10 cellular contexts compared by ENCODE assay signal in the genomic region with DNA sequence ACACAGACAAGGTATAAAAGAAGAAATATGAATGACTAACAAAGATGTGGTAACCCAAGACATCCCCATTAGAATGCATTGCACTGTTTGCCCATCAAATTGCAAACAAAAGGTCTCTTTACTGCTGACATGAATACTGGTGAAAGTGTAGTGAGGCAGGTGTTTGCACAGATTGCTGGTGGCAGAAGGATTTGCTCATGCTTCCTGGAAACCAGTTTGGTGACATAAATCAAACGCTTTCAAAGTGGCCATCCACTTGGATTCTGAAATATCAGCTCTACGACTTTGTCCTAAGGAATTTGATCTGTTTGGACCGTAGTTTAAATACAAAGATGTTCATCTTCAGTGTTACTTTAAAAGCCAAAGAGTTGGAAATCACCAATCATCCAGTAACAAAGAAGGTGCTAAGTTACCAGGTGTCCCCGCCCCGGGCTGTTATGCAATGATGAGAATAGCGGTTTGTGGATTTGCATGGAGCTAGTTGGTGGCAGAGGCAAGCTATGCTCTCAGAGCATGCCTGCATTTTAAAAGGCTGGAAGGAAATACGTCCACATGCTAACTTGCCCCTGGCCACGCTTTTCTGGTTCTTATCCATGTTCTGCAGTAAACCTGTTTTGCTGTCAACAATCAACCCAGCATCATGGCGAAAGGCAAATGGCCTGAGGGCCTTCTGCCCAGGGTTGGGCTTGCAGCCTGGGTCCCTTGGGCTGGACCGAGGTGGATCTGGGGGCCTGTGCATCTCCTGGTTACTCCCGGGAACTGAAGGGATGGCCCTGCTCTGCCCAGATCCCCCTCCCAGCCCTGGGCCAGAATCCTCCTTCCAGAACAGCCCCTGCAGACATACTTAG. TPM values are rescaled to one million over a fixed set of nuclear protein-coding genes. Genes with fewer than 3 reads are reported as not detected.
A peak's percentile ranks its signal among the peaks of the same experiment; 100 is the strongest.
DNase-seq lines count a peak whose midpoint lies in the region; ATAC-seq and TF ChIP-seq lines count a peak whose summit lies in the region.
"Had no signal": no experiment of that assay in that cellular context is flagged by ENCODE, and none has a peak within 500 bp of the region (broad histone marks: within the 10 kb centered on the region; RNA-seq: fewer than 3 reads in every experiment).

No MANE protein-coding gene starts in this region.

- ATAC-seq in WTC11 (peak; percentile 11; the same call in 1 of the 2 replicates), HG02973 (IDR thresholded peaks at IDR 0.05; ENCODE audit: unreplicated experiment) (no peak), T-helper 17 cell (no peak)
- ATAC-seq in stimulated activated memory B cell treated with anti-CD40 and anti-IgM and Interleukin-4, amounts not matched to agents 10 μg/mL and 1 μg/mL and 100 μg/mL, for 72 hours, result peak; percentile 46

- no peaks in the 10 kb centered on the region for H3K9me3 Mint-ChIP-seq in WTC11
- no peaks in the 10 kb centered on the region for H3K9me3 Mint-ChIP-seq in stimulated activated memory B cell treated with anti-CD40 and anti-IgM and Interleukin-4, amounts not matched to agents 10 μg/mL and 1 μg/mL and 100 μg/mL, for 72 hours

- DNase-seq in DMS 273 (lab: John Stamatoyannopoulos, UW; ENCODE audit: unreplicated experiment) (peak; percentile 58), DMS 273 treated with DMSO at 0.1 percent for 48 hours (lab: John Stamatoyannopoulos, UW) (no peak), NCI-H1694 treated with DMSO at 0.1 percent for 48 hours (lab: John Stamatoyannopoulos, UW) (peak; percentile 26), WTC11 (ENCODE audit: low spot score) (no peak), hepatic stellate cell (ENCODE audit: low spot score) (no peak), T-helper 17 cell (no peak)

- no peaks in the 10 kb centered on the region for H3K9me3 ChIP-seq in T-helper 17 cell (ENCODE audit: control insufficient read depth, low read length, poor library complexity, severe bottlenecking)

- H3K4me1 Mint-ChIP-seq in WTC11 (peaks cover 25% of the 10 kb centered on the region), T-helper 17 cell (peaks cover 19% of the 10 kb centered on the region)
- peaks cover 46% of the 10 kb centered on the region for H3K4me1 Mint-ChIP-seq in stimulated activated memory B cell treated with anti-CD40 and anti-IgM and Interleukin-4, amounts not matched to agents 10 μg/mL and 1 μg/mL and 100 μg/mL, for 72 hours

- TF ChIP-seq CTCF in WTC11 (IDR thresholded peaks at IDR 0.05), result no peak

- no peaks in the 10 kb centered on the region for H3K36me3 Mint-ChIP-seq in WTC11
- no peaks in the 10 kb centered on the region for H3K36me3 Mint-ChIP-seq in stimulated activated memory B cell treated with anti-CD40 and anti-IgM and Interleukin-4, amounts not matched to agents 10 μg/mL and 1 μg/mL and 100 μg/mL, for 72 hours
- H3K36me3 Mint-ChIP-seq in T-helper 17 cell (ENCODE audit: low read depth), result peaks cover 5% of the 10 kb centered on the region

- H3K27me3 Mint-ChIP-seq in WTC11 (ENCODE audit: low read depth) (no peaks in the 10 kb centered on the region), T-helper 17 cell (peaks cover 77% of the 10 kb centered on the region)
- peaks cover 75% of the 10 kb centered on the region for H3K27me3 Mint-ChIP-seq in stimulated activated memory B cell treated with anti-CD40 and anti-IgM and Interleukin-4, amounts not matched to agents 10 μg/mL and 1 μg/mL and 100 μg/mL, for 72 hours

- POLR2A ChIA-PET in WTC11 (lab: Charles Lee), result no interaction called here

- H3K4me3 Mint-ChIP-seq in WTC11 (no peak overlapping the region), T-helper 17 cell (no peak overlapping the region)
- peak overlapping the region; percentile 10 for H3K4me3 Mint-ChIP-seq in stimulated activated memory B cell treated with anti-CD40 and anti-IgM and Interleukin-4, amounts not matched to agents 10 μg/mL and 1 μg/mL and 100 μg/mL, for 72 hours

- H3K27ac Mint-ChIP-seq in WTC11 (no peak overlapping the region), T-helper 17 cell (no peak overlapping the region)
- peak overlapping the region; percentile 13 for H3K27ac Mint-ChIP-seq in stimulated activated memory B cell treated with anti-CD40 and anti-IgM and Interleukin-4, amounts not matched to agents 10 μg/mL and 1 μg/mL and 100 μg/mL, for 72 hours

- CTCF ChIA-PET in WTC11 (lab: Charles Lee), result interaction anchor here (1.0 to 1.6 kb wide), 3 partner anchors 25 to 190 kb away, joined by 4 read pairs; no protein-coding TSS in a partner anchor

TF ChIP-seq in WTC11, 78 proteins besides CTCF, POLR2A, EP300 and RAD21:
- TF ChIP-seq ZNF416 (CRISPR knock-in tag; IDR thresholded peaks at IDR 0.05) (no peak), GABPB1 (CRISPR knock-in tag; IDR thresholded peaks at IDR 0.05) (peak; percentile 64; the same call in 1 of the 2 replicates), ZNF263 (CRISPR knock-in tag; IDR thresholded peaks at IDR 0.05; ENCODE audit: low read depth) (no peak)
- TF ChIP-seq, protein P1, sequence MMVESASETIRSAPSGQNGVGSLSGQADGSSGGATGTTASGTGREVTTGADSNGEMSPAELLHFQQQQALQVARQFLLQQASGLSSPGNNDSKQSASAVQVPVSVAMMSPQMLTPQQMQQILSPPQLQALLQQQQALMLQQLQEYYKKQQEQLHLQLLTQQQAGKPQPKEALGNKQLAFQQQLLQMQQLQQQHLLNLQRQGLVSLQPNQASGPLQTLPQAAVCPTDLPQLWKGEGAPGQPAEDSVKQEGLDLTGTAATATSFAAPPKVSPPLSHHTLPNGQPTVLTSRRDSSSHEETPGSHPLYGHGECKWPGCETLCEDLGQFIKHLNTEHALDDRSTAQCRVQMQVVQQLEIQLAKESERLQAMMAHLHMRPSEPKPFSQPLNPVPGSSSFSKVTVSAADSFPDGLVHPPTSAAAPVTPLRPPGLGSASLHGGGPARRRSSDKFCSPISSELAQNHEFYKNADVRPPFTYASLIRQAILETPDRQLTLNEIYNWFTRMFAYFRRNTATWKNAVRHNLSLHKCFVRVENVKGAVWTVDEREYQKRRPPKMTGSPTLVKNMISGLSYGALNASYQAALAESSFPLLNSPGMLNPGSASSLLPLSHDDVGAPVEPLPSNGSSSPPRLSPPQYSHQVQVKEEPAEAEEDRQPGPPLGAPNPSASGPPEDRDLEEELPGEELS (CRISPR knock-in tag; IDR thresholded peaks at IDR 0.05), result no peak
- TF ChIP-seq, protein P2, sequence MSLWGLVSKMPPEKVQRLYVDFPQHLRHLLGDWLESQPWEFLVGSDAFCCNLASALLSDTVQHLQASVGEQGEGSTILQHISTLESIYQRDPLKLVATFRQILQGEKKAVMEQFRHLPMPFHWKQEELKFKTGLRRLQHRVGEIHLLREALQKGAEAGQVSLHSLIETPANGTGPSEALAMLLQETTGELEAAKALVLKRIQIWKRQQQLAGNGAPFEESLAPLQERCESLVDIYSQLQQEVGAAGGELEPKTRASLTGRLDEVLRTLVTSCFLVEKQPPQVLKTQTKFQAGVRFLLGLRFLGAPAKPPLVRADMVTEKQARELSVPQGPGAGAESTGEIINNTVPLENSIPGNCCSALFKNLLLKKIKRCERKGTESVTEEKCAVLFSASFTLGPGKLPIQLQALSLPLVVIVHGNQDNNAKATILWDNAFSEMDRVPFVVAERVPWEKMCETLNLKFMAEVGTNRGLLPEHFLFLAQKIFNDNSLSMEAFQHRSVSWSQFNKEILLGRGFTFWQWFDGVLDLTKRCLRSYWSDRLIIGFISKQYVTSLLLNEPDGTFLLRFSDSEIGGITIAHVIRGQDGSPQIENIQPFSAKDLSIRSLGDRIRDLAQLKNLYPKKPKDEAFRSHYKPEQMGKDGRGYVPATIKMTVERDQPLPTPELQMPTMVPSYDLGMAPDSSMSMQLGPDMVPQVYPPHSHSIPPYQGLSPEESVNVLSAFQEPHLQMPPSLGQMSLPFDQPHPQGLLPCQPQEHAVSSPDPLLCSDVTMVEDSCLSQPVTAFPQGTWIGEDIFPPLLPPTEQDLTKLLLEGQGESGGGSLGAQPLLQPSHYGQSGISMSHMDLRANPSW (CRISPR knock-in tag; conservative IDR thresholded peaks at IDR 0.05; ENCODE audit: low read depth), result no peak
TF ChIP-seq in WTC11: peak in this region for 1.

RNA-seq across cellular contexts. Expression of gene UMODL1, which starts 49.2 kb away (rescaled TPM):
- total RNA-seq in WTC11 (2021), result 0.11 TPM in 1 of 3 replicates, not detected in the others
- under 1 TPM; 0.23 to 0.99 TPM for total RNA-seq in T-helper 17 cell
- total RNA-seq: mesenteric fat pad, ureter had no signal

Comparison
In these comparisons a context has a peak if more than half of its experiments do, and no peak if none do; other contexts are left out.
1. DNase-seq: peak in DMS 273 (single experiment) and NCI-H1694 treated with DMSO at 0.1 percent for 48 hours (single experiment); none in DMS 273 treated with DMSO at 0.1 percent for 48 hours (single experiment), WTC11 (single experiment), hepatic stellate cell (single experiment) and T-helper 17 cell (0 of 3).
2. ATAC-seq: peak in WTC11 (single experiment) and stimulated activated memory B cell treated with anti-CD40 and anti-IgM and Interleukin-4, amounts not matched to agents 10 μg/mL and 1 μg/mL and 100 μg/mL, for 72 hours (single experiment); none in HG02973 (single experiment) and T-helper 17 cell (single experiment).